In the genomic region with DNA sequence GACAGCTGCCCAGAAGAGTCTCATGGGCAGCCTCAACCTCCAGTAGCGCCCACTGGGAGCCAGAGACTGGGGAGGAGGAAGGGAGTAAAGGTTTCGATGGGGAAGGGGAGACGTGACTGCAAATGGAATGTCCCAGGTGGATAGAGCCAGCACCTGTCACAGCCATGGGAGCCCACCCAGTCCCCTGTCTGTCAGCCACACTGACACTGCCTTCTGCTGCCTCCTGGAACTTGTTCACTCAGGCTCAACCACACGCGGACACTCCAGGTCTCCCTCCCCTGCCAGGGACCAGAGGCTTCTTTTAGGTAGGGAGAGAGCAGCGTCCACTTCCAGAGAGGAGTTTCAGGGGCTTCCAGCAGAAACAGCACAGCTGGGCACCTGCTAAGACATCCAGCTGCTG, we compare ENCODE assay signal across 26 cellular contexts.
"Had no signal": no experiment of that assay in that cellular context is flagged by ENCODE, and none has a peak within 500 bp of the region (broad histone marks: within the 10 kb centered on the region; RNA-seq: fewer than 3 reads in every experiment).

No MANE protein-coding gene starts in this region.

- H3K4me3 Mint-ChIP-seq: activated CD4-positive, alpha-beta T cell treated with anti-CD3 and anti-CD28 coated beads for 36 hours; activated CD4-positive, alpha-beta T cell treated with anti-CD3 and anti-CD28 coated beads, Interleukin-2, amount 10 ng/mL, durations not matched to agents 24 days and 14 days; activated CD8-positive, alpha-beta T cell treated with anti-CD3 and anti-CD28 coated beads for 36 hours; activated naive CD4-positive, alpha-beta T cell treated with anti-CD3 and anti-CD28 coated beads, Interleukin-2, amount 10 ng/mL, durations not matched to agents 7 days and 5 days; activated naive CD8-positive, alpha-beta T cell treated with anti-CD3 and anti-CD28 coated beads, Interleukin-2, amount 10 ng/mL, durations not matched to agents 7 days and 5 days; activated T-helper 1 cell treated with anti-CD3 and anti-CD28 coated beads, Interleukin-12 subunit alpha, Interleukin-12 subunit beta, Interleukin-2, Interleukin-4 antibody, amounts not matched to agents 30 ng/mL and 10 ng/mL and 1 ng/mL, durations not matched to agents 14 hours and 24 hours and 36 hours; brain had no signal

- H3K27me3 ChIP-seq: ascending aorta, cardiac muscle cell, colonic mucosa had no signal

- DNase-seq: activated CD4-positive, alpha-beta T cell treated with anti-CD3 and anti-CD28 coated beads for 36 hours; activated CD4-positive, alpha-beta T cell treated with anti-CD3 and anti-CD28 coated beads, Interleukin-2, amount 10 ng/mL, durations not matched to agents 24 days and 14 days; activated CD4-positive, CD25-positive, alpha-beta regulatory T cell; activated CD4-positive, CD25-positive, alpha-beta regulatory T cell treated with anti-CD3 and anti-CD28 coated beads, Interleukin-2, amount 50 U/mL, for 72 hours; activated CD8-positive, alpha-beta T cell treated with anti-CD3 and anti-CD28 coated beads for 36 hours; activated gamma-delta T cell; activated naive CD4-positive, alpha-beta T cell; activated naive CD4-positive, alpha-beta T cell treated with anti-CD3 and anti-CD28 coated beads, Interleukin-2, amount 10 ng/mL, durations not matched to agents 7 days and 5 days; activated naive CD8-positive, alpha-beta T cell treated with anti-CD3 and anti-CD28 coated beads, Interleukin-2, amount 10 ng/mL, durations not matched to agents 7 days and 5 days; activated T-cell treated with anti-CD3 and anti-CD28 coated beads, Interleukin-2, amount 50 U/mL, for 1 hour; activated T-cell treated with anti-CD3 and anti-CD28 coated beads, Interleukin-2, amount 50 U/mL, for 48 hours; central memory CD4-positive, alpha-beta T cell; cerebellar nuclear complex; colonic mucosa; effector CD8-positive, alpha-beta T cell; foreskin fibroblast; T-helper 2 cell had no signal

- ATAC-seq: activated CD4-positive, alpha-beta T cell treated with anti-CD3 and anti-CD28 coated beads for 36 hours; activated CD8-positive, alpha-beta T cell treated with anti-CD3 and anti-CD28 coated beads for 36 hours; activated naive CD4-positive, alpha-beta T cell treated with anti-CD3 and anti-CD28 coated beads, Interleukin-2, amount 50 U/mL, for 72 hours; esophagus mucosa had no signal

- H3K4me1 Mint-ChIP-seq: activated CD4-positive, alpha-beta T cell treated with anti-CD3 and anti-CD28 coated beads for 36 hours; activated CD4-positive, alpha-beta T cell treated with anti-CD3 and anti-CD28 coated beads, Interleukin-2, amount 10 ng/mL, durations not matched to agents 24 days and 14 days; activated naive CD4-positive, alpha-beta T cell treated with anti-CD3 and anti-CD28 coated beads, Interleukin-2, amount 10 ng/mL, durations not matched to agents 7 days and 5 days; activated naive CD8-positive, alpha-beta T cell treated with anti-CD3 and anti-CD28 coated beads, Interleukin-2, amount 10 ng/mL, durations not matched to agents 7 days and 5 days had no signal

- H3K27me3 Mint-ChIP-seq: activated CD4-positive, alpha-beta T cell treated with anti-CD3 and anti-CD28 coated beads, Interleukin-2, amount 10 ng/mL, durations not matched to agents 24 days and 14 days had no signal

- H3K9me3 ChIP-seq: ascending aorta, breast epithelium, colonic mucosa had no signal

- H3K36me3 ChIP-seq: ascending aorta, breast epithelium, cardiac muscle cell, colonic mucosa had no signal

- H3K4me3 ChIP-seq: ascending aorta, breast epithelium, cardiac muscle cell, colonic mucosa had no signal

- H3K4me1 ChIP-seq: ascending aorta, breast epithelium, colonic mucosa had no signal

- H3K27ac ChIP-seq: ascending aorta, breast epithelium, cardiac muscle cell, colonic mucosa had no signal

- H3K36me3 Mint-ChIP-seq: activated naive CD4-positive, alpha-beta T cell treated with anti-CD3 and anti-CD28 coated beads, Interleukin-2, amount 10 ng/mL, durations not matched to agents 7 days and 5 days; activated naive CD4-positive, alpha-beta T cell treated with anti-CD3 and anti-CD28 coated beads, Interleukin-2, amount 50 U/mL, for 72 hours; activated naive CD8-positive, alpha-beta T cell treated with anti-CD3 and anti-CD28 coated beads, Interleukin-2, amount 10 ng/mL, durations not matched to agents 7 days and 5 days; brain had no signal

- H3K27ac Mint-ChIP-seq: activated CD4-positive, alpha-beta T cell treated with anti-CD3 and anti-CD28 coated beads for 36 hours; activated CD4-positive, alpha-beta T cell treated with anti-CD3 and anti-CD28 coated beads, Interleukin-2, amount 10 ng/mL, durations not matched to agents 24 days and 14 days; activated CD8-positive, alpha-beta T cell treated with anti-CD3 and anti-CD28 coated beads for 36 hours; activated naive CD4-positive, alpha-beta T cell treated with anti-CD3 and anti-CD28 coated beads, Interleukin-2, amount 10 ng/mL, durations not matched to agents 7 days and 5 days; activated naive CD4-positive, alpha-beta T cell treated with anti-CD3 and anti-CD28 coated beads, Interleukin-2, amount 50 U/mL, for 72 hours; activated naive CD8-positive, alpha-beta T cell treated with anti-CD3 and anti-CD28 coated beads, Interleukin-2, amount 10 ng/mL, durations not matched to agents 7 days and 5 days; activated T-helper 1 cell treated with anti-CD3 and anti-CD28 coated beads, Interleukin-12 subunit alpha, Interleukin-12 subunit beta, Interleukin-2, Interleukin-4 antibody, amounts not matched to agents 30 ng/mL and 10 ng/mL and 1 ng/mL, durations not matched to agents 14 hours and 24 hours and 36 hours; activated T-helper 2 cell treated with anti-CD3 and anti-CD28 coated beads, Interferon-gamma antibody, Interleukin-2, Interleukin-4, amounts not matched to agents 10 μg/mL and 5 μg/mL and 100 μg/mL, durations not matched to agents 14 hours and 24 hours and 36 hours had no signal

- FAIRE-seq: frontal cortex had no signal
